21 cellular contexts compared by ENCODE assay signal in genomic region chr11:33684003-33684715, GRCh38. TPM values are rescaled to one million over a fixed set of nuclear protein-coding genes. Genes with fewer than 3 reads are reported as not detected.
DNase-seq lines count a peak whose midpoint lies in the region; ATAC-seq and TF ChIP-seq lines count a peak whose summit lies in the region.
"Had no signal": no experiment of that assay in that cellular context is flagged by ENCODE, and none has a peak within 500 bp of the region (broad histone marks: within the 10 kb centered on the region; RNA-seq: fewer than 3 reads in every experiment).

No MANE protein-coding gene starts in this region.

- POLR2A ChIA-PET in WTC11 (lab: Charles Lee), result no interaction called here

- no peak overlapping the region for H4K8ac ChIP-seq in mesenchymal stem cell (ENCODE audit: low read length)

- peaks cover 5% of the 10 kb centered on the region; the same call in 1 of the 2 replicates for H3K27me3 Mint-ChIP-seq in WTC11 (ENCODE audit: low read depth)

- no peaks in the 10 kb centered on the region for H3K9me3 ChIP-seq in mesenchymal stem cell (ENCODE audit: control insufficient read depth, low read length)

- WGBS in mesenchymal stem cell, result 63% methylated on average over 4 of the region's 5 CpGs

- CTCF ChIA-PET in WTC11 (lab: Charles Lee), result interaction anchor here (1.2 to 6.4 kb wide), 6 partner anchors 58 to 321 kb away, joined by 3 to 36 read pairs (median 4); partner anchors contain the start of gene KIAA1549L

- no peak overlapping the region for H3K27ac ChIP-seq in mesenchymal stem cell (ENCODE audit: low read length, poor library complexity, severe bottlenecking)
- H3K27ac ChIP-seq: 22Rv1, C4-2B had no signal

- no peaks in the 10 kb centered on the region for H3K9me3 Mint-ChIP-seq in WTC11
- H3K9me3 Mint-ChIP-seq: CD4-positive, alpha-beta T cell had no signal

- H3K79me1 ChIP-seq in mesenchymal stem cell (replicated peaks; ENCODE audit: low read length, poor library complexity, severe bottlenecking), result no peaks in the 10 kb centered on the region

- H3K9ac ChIP-seq in mesenchymal stem cell (ENCODE audit: low read length), result peak overlapping the region; percentile 34

- H3K36me3 ChIP-seq in mesenchymal stem cell (ENCODE audit: control insufficient read depth in 1 of 2, insufficient read depth in 2 of 2, low read depth in 1 of 2, low read length in 2 of 2), result no peaks in the 10 kb centered on the region

- ATAC-seq in WTC11, result peak; percentile 46
- ATAC-seq: A549 had no signal

- in situ Hi-C loops in GM13976 (cut with MboI; ENCODE audit: low sequenced_read_pairs, unreplicated experiment), result loop anchor here (10.0 kb wide), 1 partner anchor 319 kb away; no protein-coding TSS in a partner anchor

- H3K4ac ChIP-seq in mesenchymal stem cell (ENCODE audit: low read depth in 1 of 2, low read length in 2 of 2), result no peak overlapping the region

- H3K4me3 Mint-ChIP-seq in WTC11, result no peak overlapping the region
- H3K4me3 Mint-ChIP-seq: CD4-positive, alpha-beta T cell; IgD-negative memory B cell had no signal

- H3K4me2 ChIP-seq in mesenchymal stem cell (ENCODE audit: low read length, poor library complexity, severe bottlenecking), result no peak overlapping the region
- H3K4me2 ChIP-seq: A549 had no signal

- peaks cover 12% of the 10 kb centered on the region for H3K4me1 ChIP-seq in mesenchymal stem cell (ENCODE audit: control insufficient read depth, insufficient read depth, low read depth, low read length)
- H3K4me1 ChIP-seq: Caco-2 had no signal

- no peak overlapping the region for H3K14ac ChIP-seq in mesenchymal stem cell (ENCODE audit: low read length in 2 of 2)

- no peak overlapping the region for H2BK15ac ChIP-seq in mesenchymal stem cell (ENCODE audit: low read depth, poor library complexity, severe bottlenecking)

- no peak overlapping the region for H3K23ac ChIP-seq in mesenchymal stem cell (ENCODE audit: low read length in 2 of 2)

- no peak overlapping the region for H2AFZ ChIP-seq in mesenchymal stem cell (ENCODE audit: low read depth, low read length)

- TF ChIP-seq CTCF in WTC11 (IDR thresholded peaks at IDR 0.05) (no peak), GM13976 (IDR thresholded peaks at IDR 0.05; ENCODE audit: borderline replicate concordance, control extremely low read depth, extremely low read depth, insufficient read depth, missing control alignments) (no peak)

- no peak overlapping the region for H2BK12ac ChIP-seq in mesenchymal stem cell (ENCODE audit: low read length in 2 of 2)

- H3K27ac Mint-ChIP-seq in WTC11, result 0 out of 2 replicates have a peak overlapping the region, but pooled peaks have one; percentile 0
- H3K27ac Mint-ChIP-seq: CD4-positive, alpha-beta T cell; IgD-negative memory B cell had no signal

- H3K18ac ChIP-seq in mesenchymal stem cell (ENCODE audit: low read depth in 1 of 2, low read length in 2 of 2), result no peak overlapping the region

- no peaks in the 10 kb centered on the region for H3K27me3 ChIP-seq in mesenchymal stem cell (ENCODE audit: control insufficient read depth in 1 of 2, insufficient read depth in 1 of 2, low read length in 2 of 2)

- H3K4me3 ChIP-seq in mesenchymal stem cell (ENCODE audit: insufficient read depth in 1 of 2, low read depth in 1 of 2, low read length in 2 of 2), result no peak overlapping the region
- H3K4me3 ChIP-seq: A549 had no signal

- H4K91ac ChIP-seq in mesenchymal stem cell (ENCODE audit: low read length), result no peak overlapping the region

- H3K4me1 Mint-ChIP-seq in WTC11, result peaks cover 31% of the 10 kb centered on the region
- H3K4me1 Mint-ChIP-seq: IgD-negative memory B cell had no signal

- H2BK5ac ChIP-seq in mesenchymal stem cell (ENCODE audit: low read depth, low read length, poor library complexity, severe bottlenecking), result no peak overlapping the region

- H3K36me3 Mint-ChIP-seq in WTC11, result no peaks in the 10 kb centered on the region
- H3K36me3 Mint-ChIP-seq: IgD-negative memory B cell had no signal

- no peak overlapping the region for H2BK120ac ChIP-seq in mesenchymal stem cell (ENCODE audit: low read depth, low read length)

- H2AK5ac ChIP-seq in mesenchymal stem cell (ENCODE audit: low read length, severe bottlenecking), result no peak overlapping the region

- peak; percentile 43 to 47 for DNase-seq in NCI-H526 (lab: John Stamatoyannopoulos, UW)
- DNase-seq in NCI-H526 treated with DMSO at 0.1 percent for 48 hours (lab: John Stamatoyannopoulos, UW), result no peak
- no peak for DNase-seq in WTC11 (ENCODE audit: low spot score)
- DNase-seq in mesenchymal stem cell, result no peak
- no peak for DNase-seq in GM13976 (ENCODE audit: low spot score)
- DNase-seq in activated CD4-positive, alpha-beta T cell treated with anti-CD3 and anti-CD28 coated beads for 1 hour, result no peak
- DNase-seq in NCI-H446 treated with DMSO at 0.1 percent for 48 hours (lab: John Stamatoyannopoulos, UW), result no peak
- DNase-seq in NOMO-1 treated with DMSO at 0.1 percent for 48 hours (lab: John Stamatoyannopoulos, UW; ENCODE audit: unreplicated experiment), result no peak
- DNase-seq: AML-193; Caco-2; CD4-positive, alpha-beta T cell; DMS153; DMS79; GDM1; HCEC 1CT had no signal

TF ChIP-seq in WTC11, 78 proteins besides CTCF, POLR2A, EP300 and RAD21 (continues in another document):
- TF ChIP-seq ZNF425 (CRISPR knock-in tag; conservative IDR thresholded peaks at IDR 0.05) (no peak), ATF1 (CRISPR knock-in tag; IDR thresholded peaks at IDR 0.05) (no peak), ELF4 (CRISPR knock-in tag; IDR thresholded peaks at IDR 0.05; ENCODE audit: low read depth) (no peak), NR1H2 (CRISPR knock-in tag; IDR thresholded peaks at IDR 0.05) (no peak), CDX4 (CRISPR knock-in tag; IDR thresholded peaks at IDR 0.05; ENCODE audit: borderline replicate concordance) (no peak), SOX15 (CRISPR knock-in tag; IDR thresholded peaks at IDR 0.05) (no peak), PRRX2 (CRISPR knock-in tag; IDR thresholded peaks at IDR 0.05) (no peak)
- TF ChIP-seq, protein P1, sequence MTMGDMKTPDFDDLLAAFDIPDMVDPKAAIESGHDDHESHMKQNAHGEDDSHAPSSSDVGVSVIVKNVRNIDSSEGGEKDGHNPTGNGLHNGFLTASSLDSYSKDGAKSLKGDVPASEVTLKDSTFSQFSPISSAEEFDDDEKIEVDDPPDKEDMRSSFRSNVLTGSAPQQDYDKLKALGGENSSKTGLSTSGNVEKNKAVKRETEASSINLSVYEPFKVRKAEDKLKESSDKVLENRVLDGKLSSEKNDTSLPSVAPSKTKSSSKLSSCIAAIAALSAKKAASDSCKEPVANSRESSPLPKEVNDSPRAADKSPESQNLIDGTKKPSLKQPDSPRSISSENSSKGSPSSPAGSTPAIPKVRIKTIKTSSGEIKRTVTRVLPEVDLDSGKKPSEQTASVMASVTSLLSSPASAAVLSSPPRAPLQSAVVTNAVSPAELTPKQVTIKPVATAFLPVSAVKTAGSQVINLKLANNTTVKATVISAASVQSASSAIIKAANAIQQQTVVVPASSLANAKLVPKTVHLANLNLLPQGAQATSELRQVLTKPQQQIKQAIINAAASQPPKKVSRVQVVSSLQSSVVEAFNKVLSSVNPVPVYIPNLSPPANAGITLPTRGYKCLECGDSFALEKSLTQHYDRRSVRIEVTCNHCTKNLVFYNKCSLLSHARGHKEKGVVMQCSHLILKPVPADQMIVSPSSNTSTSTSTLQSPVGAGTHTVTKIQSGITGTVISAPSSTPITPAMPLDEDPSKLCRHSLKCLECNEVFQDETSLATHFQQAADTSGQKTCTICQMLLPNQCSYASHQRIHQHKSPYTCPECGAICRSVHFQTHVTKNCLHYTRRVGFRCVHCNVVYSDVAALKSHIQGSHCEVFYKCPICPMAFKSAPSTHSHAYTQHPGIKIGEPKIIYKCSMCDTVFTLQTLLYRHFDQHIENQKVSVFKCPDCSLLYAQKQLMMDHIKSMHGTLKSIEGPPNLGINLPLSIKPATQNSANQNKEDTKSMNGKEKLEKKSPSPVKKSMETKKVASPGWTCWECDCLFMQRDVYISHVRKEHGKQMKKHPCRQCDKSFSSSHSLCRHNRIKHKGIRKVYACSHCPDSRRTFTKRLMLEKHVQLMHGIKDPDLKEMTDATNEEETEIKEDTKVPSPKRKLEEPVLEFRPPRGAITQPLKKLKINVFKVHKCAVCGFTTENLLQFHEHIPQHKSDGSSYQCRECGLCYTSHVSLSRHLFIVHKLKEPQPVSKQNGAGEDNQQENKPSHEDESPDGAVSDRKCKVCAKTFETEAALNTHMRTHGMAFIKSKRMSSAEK (CRISPR knock-in tag; IDR thresholded peaks at IDR 0.05; ENCODE audit: borderline replicate concordance), result no peak

RNA-seq across cellular contexts. Expression of gene C11orf91, which starts 16.5 kb away (rescaled TPM):
- 0.22 TPM in 1 of 3 replicates, not detected in the others for total RNA-seq in WTC11 (2021)
- polyA plus RNA-seq in mesenchymal stem cell (2013, experiment 1 of 2), result not detected
- polyA plus RNA-seq in mesenchymal stem cell (2013, experiment 2 of 2), result 0.07 TPM
- total RNA-seq: Caco-2, Daoy had no signal
- polyA plus RNA-seq: BJ, IgD-negative memory B cell had no signal

RNA-seq across cellular contexts. Expression of gene CD59, which starts 52.1 kb away (rescaled TPM):
- total RNA-seq in WTC11 (2021), result 65.8 to 86.7 TPM (median 79.7 TPM) in 3 replicates
- 391 TPM for polyA plus RNA-seq in mesenchymal stem cell (2013, experiment 1 of 2)
- polyA plus RNA-seq in mesenchymal stem cell (2013, experiment 2 of 2), result 399 TPM

Comparison
In these comparisons a context has a peak if more than half of its experiments do, and no peak if none do; other contexts are left out.
1. DNase-seq: peak in NCI-H526 (2 of 2); none in NCI-H526 treated with DMSO at 0.1 percent for 48 hours (single experiment), WTC11 (single experiment), mesenchymal stem cell (single experiment), GM13976 (single experiment), activated CD4-positive, alpha-beta T cell treated with anti-CD3 and anti-CD28 coated beads for 1 hour (single experiment), NCI-H446 treated with DMSO at 0.1 percent for 48 hours (single experiment) and NOMO-1 treated with DMSO at 0.1 percent for 48 hours (single experiment).